Comparison of ENCODE assay signal across 1 cellular context in genomic region chr12:20368653-20369163, GRCh38.
TF ChIP-seq lines count a peak whose summit lies in the region.

No MANE protein-coding gene starts in this region.

TF ChIP-seq in HCT116, 20 proteins besides CTCF, POLR2A, EP300 and RAD21 (continued from another document):
- TF ChIP-seq POLR2AphosphoS5 (IDR thresholded peaks at IDR 0.05; ENCODE audit: low read depth, low read length) (no peak), ELF1 (IDR thresholded peaks at IDR 0.05; ENCODE audit: borderline replicate concordance, low read depth) (no peak), EZH2phosphoT487 (IDR thresholded peaks at IDR 0.05; ENCODE audit: borderline replicate concordance) (no peak)
